Comparison of ENCODE assay signal across 14 cellular contexts in the genomic region with DNA sequence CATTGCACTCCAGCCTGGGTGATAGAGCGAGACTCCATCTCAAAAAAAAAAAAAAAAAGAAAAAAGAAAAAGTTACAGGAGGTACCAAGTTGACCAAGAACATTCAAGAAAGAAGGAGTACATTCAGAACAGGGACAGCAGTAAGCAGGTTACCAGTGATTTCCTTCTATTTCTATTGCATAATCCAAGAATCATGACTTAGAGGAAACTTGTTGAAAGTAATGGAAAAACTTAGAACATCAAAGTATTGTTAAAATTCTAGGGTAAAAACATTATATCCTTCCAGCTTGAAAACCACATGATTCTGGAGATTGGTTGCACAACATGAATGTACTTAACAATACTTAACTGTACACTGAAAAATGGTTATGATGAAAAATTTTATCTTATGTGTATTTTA.
"Had no signal": no experiment of that assay in that cellular context is flagged by ENCODE, and none has a peak within 500 bp of the region (broad histone marks: within the 10 kb centered on the region; RNA-seq: fewer than 3 reads in every experiment).

No MANE protein-coding gene starts in this region.

- H3K36me3 ChIP-seq: ascending aorta, suprapubic skin, upper lobe of left lung had no signal

- H3K9me3 ChIP-seq: ascending aorta, mucosa of descending colon, suprapubic skin, upper lobe of left lung had no signal

- DNase-seq: activated CD4-positive, alpha-beta T cell treated with anti-CD3 and anti-CD28 coated beads for 1 hour; activated CD4-positive, alpha-beta T cell treated with anti-CD3 and anti-CD28 coated beads, Interleukin-2, amount 50 U/mL, for 48 hours; activated gamma-delta T cell treated with Interleukin-2 at 50 U/mL for 16 hours; activated T-cell treated with anti-CD3 and anti-CD28 coated beads, Interleukin-2, amount 50 U/mL, for 4 hours; effector CD4-positive, alpha-beta T cell; hypothalamus; immature natural killer cell; natural killer cell; right cardiac atrium; stimulated activated naive CD4-positive, alpha-beta T cell treated with Interleukin-2 at 50 U/mL for 16 hours had no signal

- H3K27me3 ChIP-seq: ascending aorta, suprapubic skin, upper lobe of left lung had no signal

- H3K4me3 Mint-ChIP-seq: activated T-cell treated with anti-CD3 and anti-CD28 coated beads, Interleukin-2, amount 50 U/mL, for 4 hours; immature natural killer cell; natural killer cell had no signal

- H3K4me1 ChIP-seq: ascending aorta had no signal

- H3K27ac ChIP-seq: ascending aorta, suprapubic skin had no signal

- H3K36me3 Mint-ChIP-seq: immature natural killer cell, natural killer cell had no signal

- H3K27ac Mint-ChIP-seq: immature natural killer cell, natural killer cell had no signal

- H3K4me3 ChIP-seq: ascending aorta, mucosa of descending colon, suprapubic skin, upper lobe of left lung had no signal

- H3K9me3 Mint-ChIP-seq: activated T-cell treated with anti-CD3 and anti-CD28 coated beads, Interleukin-2, amount 50 U/mL, for 4 hours; natural killer cell had no signal

- H3K4me1 Mint-ChIP-seq: immature natural killer cell, natural killer cell had no signal

- ATAC-seq: activated T-cell treated with anti-CD3 and anti-CD28 coated beads, Interleukin-2, amount 50 U/mL, for 4 hours; natural killer cell; right cardiac atrium had no signal
